Comparison of ENCODE assay signal across 1 cellular context in genomic region chr10:77575271-77576006, GRCh38.
TF ChIP-seq lines count a peak whose summit lies in the region.

No MANE protein-coding gene starts in this region.

TF ChIP-seq in WTC11, 78 proteins besides CTCF, POLR2A, EP300 and RAD21 (continued from another document):
- TF ChIP-seq HMGXB4 (CRISPR knock-in tag; IDR thresholded peaks at IDR 0.05) (no peak), ARID4B (CRISPR knock-in tag; IDR thresholded peaks at IDR 0.05; ENCODE audit: borderline replicate concordance) (no peak), ZBTB21 (CRISPR knock-in tag; IDR thresholded peaks at IDR 0.05; ENCODE audit: borderline replicate concordance) (no peak), MXD4 (CRISPR knock-in tag; IDR thresholded peaks at IDR 0.05; ENCODE audit: borderline replicate concordance) (no peak), ZBTB43 (CRISPR knock-in tag; IDR thresholded peaks at IDR 0.05) (no peak)
